In the genomic region with DNA sequence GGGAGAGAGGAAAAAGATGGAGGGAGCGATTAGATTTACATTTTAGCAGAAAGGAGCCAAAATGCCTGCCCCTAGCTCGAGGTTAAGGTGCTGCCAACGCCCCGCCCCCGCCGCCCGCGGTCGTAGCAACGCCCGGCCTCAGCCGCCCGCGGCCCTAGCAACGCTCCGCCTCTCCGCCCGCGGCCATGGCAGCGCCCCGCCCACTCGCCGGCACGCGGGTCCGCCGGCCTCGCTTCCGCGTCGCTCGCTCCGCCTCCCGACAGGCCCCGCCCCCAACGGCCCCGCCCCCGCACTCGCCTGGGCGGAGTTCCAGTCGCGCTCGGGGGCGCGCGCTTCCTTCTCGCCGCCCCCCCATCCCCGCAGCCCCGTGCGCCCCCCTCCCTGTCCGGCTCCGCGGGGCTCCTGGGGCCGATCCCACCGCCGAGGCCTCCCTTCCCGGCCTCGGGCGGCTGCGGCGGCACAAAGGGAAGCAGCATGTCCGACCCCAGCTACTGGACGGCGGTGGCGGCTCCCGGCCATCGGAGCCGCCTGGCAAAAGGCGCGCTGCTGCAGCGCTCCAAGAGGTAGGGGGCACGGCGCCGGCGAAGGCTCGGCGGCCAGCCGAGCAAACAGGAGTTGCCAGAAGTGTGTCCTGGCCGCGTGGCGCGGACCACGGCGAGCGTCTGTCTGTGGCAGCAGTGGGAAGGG, we compare ENCODE assay signal across 8 cellular contexts. TPM values are rescaled to one million over a fixed set of nuclear protein-coding genes. Genes with fewer than 3 reads are reported as not detected.
A peak's percentile ranks its signal among the peaks of the same experiment; 100 is the strongest.
DNase-seq lines count a peak whose midpoint lies in the region; ATAC-seq lines count a peak whose summit lies in the region.

No MANE protein-coding gene starts in this region.

- H3K9me3 ChIP-seq in BLaER1 = no peaks in the 10 kb centered on the region

- H3K4me1 Mint-ChIP-seq in effector memory CD8-positive, alpha-beta T cell (ENCODE audit: low read depth in 2 of 2) = peaks cover 27 to 41% of the 10 kb centered on the region in 2 donors

- H3K9me3 Mint-ChIP-seq in effector memory CD8-positive, alpha-beta T cell = no peaks in the 10 kb centered on the region

- H3K4ac ChIP-seq in mesendoderm (ENCODE audit: low read depth, low read length) = no peak overlapping the region

- H3K27ac ChIP-seq in BLaER1 (peak overlapping the region; percentile 64; the same call in 1 of the 2 replicates), mesendoderm (ENCODE audit: low read depth, low read length) (no peak overlapping the region)

- H3K36me3 ChIP-seq in BLaER1 (peaks cover 59% of the 10 kb centered on the region), mesendoderm (ENCODE audit: control insufficient read depth, insufficient read depth, low read length) (no peaks in the 10 kb centered on the region)

- H3K4me2 ChIP-seq in BLaER1 = peak overlapping the region; percentile 99
- peak overlapping the region; percentile 94 for H3K4me2 ChIP-seq in mesendoderm (ENCODE audit: low read length)

- DNase-seq in NK-92 (lab: John Stamatoyannopoulos, UW; ENCODE audit: unreplicated experiment) (peak; percentile 49), mesendoderm (peak; percentile 91)
- peak; percentile 87 to 93 for DNase-seq in activated CD8-positive, alpha-beta memory T cell treated with anti-CD3 and anti-CD28 coated beads for 4 hours (ENCODE audit: low read depth in 2 of 2)
- DNase-seq in effector memory CD8-positive, alpha-beta T cell = peak; percentile 95 to 98 (median 96)
- peak; percentile 89 for DNase-seq in stimulated activated CD8-positive, alpha-beta memory T cell treated with anti-CD3 and anti-CD28 coated beads, Interleukin-12 subunit alpha, Interleukin-12 subunit beta, amount 100 ng/mL, for 1 hour (ENCODE audit: low read depth)

- peak overlapping the region; percentile 80 for H3K23ac ChIP-seq in mesendoderm (ENCODE audit: low read length)

- peak overlapping the region; percentile 91 for H3K18ac ChIP-seq in mesendoderm (ENCODE audit: low read length)

- H3K4me1 ChIP-seq in BLaER1 (peaks cover 36% of the 10 kb centered on the region), mesendoderm (ENCODE audit: control insufficient read depth, low read depth, low read length) (no peaks in the 10 kb centered on the region)

- peaks cover 2% of the 10 kb centered on the region for H3K79me1 ChIP-seq in mesendoderm (ENCODE audit: low read length)

- ATAC-seq in GM19395 (IDR thresholded peaks at IDR 0.05; ENCODE audit: unreplicated experiment) = peak; percentile 73
- ATAC-seq in HG03571 (IDR thresholded peaks at IDR 0.05; ENCODE audit: unreplicated experiment) = peak; percentile 80
- ATAC-seq in effector memory CD8-positive, alpha-beta T cell (replicated peaks) = peak; percentile 80

- H3K9ac ChIP-seq in BLaER1 (peak overlapping the region; percentile 83), mesendoderm (ENCODE audit: low read length) (peak overlapping the region; percentile 91)

- no peaks in the 10 kb centered on the region for H3K79me2 ChIP-seq in mesendoderm (ENCODE audit: control insufficient read depth, insufficient read depth, low read length)

- no peak overlapping the region for H4K8ac ChIP-seq in mesendoderm (ENCODE audit: low read depth, low read length)

- no peaks in the 10 kb centered on the region for H3K27me3 Mint-ChIP-seq in effector memory CD8-positive, alpha-beta T cell

- peak overlapping the region; percentile 95 to 98 for H3K27ac Mint-ChIP-seq in effector memory CD8-positive, alpha-beta T cell

- H2BK120ac ChIP-seq in mesendoderm (ENCODE audit: low read depth, low read length) = no peak overlapping the region

- H3K27me3 ChIP-seq in BLaER1 (no peaks in the 10 kb centered on the region), mesendoderm (ENCODE audit: insufficient read depth, low read length, poor library complexity) (no peaks in the 10 kb centered on the region)

- H2AK5ac ChIP-seq in mesendoderm (ENCODE audit: low read length) = no peak overlapping the region

- no CpG with 5 or more reads among the region's 86 CpGs for WGBS in mesendoderm (ENCODE audit: extremely low coverage, insufficient coverage, low lambda C conversion rate)

- H3K4me3 ChIP-seq in BLaER1 = peak overlapping the region; percentile 72
- H3K4me3 ChIP-seq in mesendoderm (ENCODE audit: low read length) = peak overlapping the region; percentile 59

- H3K56ac ChIP-seq in mesendoderm (ENCODE audit: low read length) = peak overlapping the region; percentile 96

- peaks cover 30% of the 10 kb centered on the region for H3K36me3 Mint-ChIP-seq in effector memory CD8-positive, alpha-beta T cell (ENCODE audit: insufficient read depth)

- H2BK15ac ChIP-seq in mesendoderm (replicated peaks; ENCODE audit: low read depth) = no peak overlapping the region

- peak overlapping the region; percentile 85 to 92 for H3K4me3 Mint-ChIP-seq in effector memory CD8-positive, alpha-beta T cell

- no peak overlapping the region for H2BK5ac ChIP-seq in mesendoderm (ENCODE audit: low read length)

- peaks cover 66% of the 10 kb centered on the region for H4K20me1 ChIP-seq in BLaER1

- H4K5ac ChIP-seq in mesendoderm (ENCODE audit: low read length) = no peak overlapping the region

RNA-seq across cellular contexts. Expression of a gene that starts 20.3 kb away (rescaled TPM):
- 1.5 TPM for polyA plus RNA-seq in mesendoderm (2013, experiment 1 of 2)
- 1.6 TPM for polyA plus RNA-seq in mesendoderm (2013, experiment 2 of 2)

RNA-seq across cellular contexts. Expression of a gene that starts 31.1 kb away (rescaled TPM):
- polyA plus RNA-seq in mesendoderm (2013, experiment 1 of 2) = not detected
- polyA plus RNA-seq in mesendoderm (2013, experiment 2 of 2) = not detected

RNA-seq across cellular contexts. Expression of a gene that starts 35.1 kb away (rescaled TPM):
- polyA plus RNA-seq in mesendoderm (2013, experiment 1 of 2) = 40.5 TPM
- polyA plus RNA-seq in mesendoderm (2013, experiment 2 of 2) = 40.5 TPM

RNA-seq across cellular contexts. Expression of a gene that starts 55.8 kb away (rescaled TPM):
- 15.0 TPM for polyA plus RNA-seq in mesendoderm (2013, experiment 1 of 2)
- polyA plus RNA-seq in mesendoderm (2013, experiment 2 of 2) = 15.3 TPM
